ENCODE assay signal across 8 cellular contexts in genomic region chr13:80340643-80341097, GRCh38. TPM values are rescaled to one million over a fixed set of nuclear protein-coding genes. Genes with fewer than 3 reads are reported as not detected.
A peak's percentile ranks its signal among the peaks of the same experiment; 100 is the strongest.
DNase-seq lines count a peak whose midpoint lies in the region; TF ChIP-seq lines count a peak whose summit lies in the region.

No MANE protein-coding gene starts in this region.

- POLR2A ChIA-PET in HEK293 (lab: Yijun Ruan, JAX), result interaction anchor here (0.8 to 1.5 kb wide), 13 partner anchors 12 to 662 kb away, joined by 3 to 15 read pairs (median 4); no protein-coding TSS in a partner anchor

- H3K27me3 ChIP-seq in mammary epithelial cell (ENCODE audit: insufficient read depth, low read length), result no peaks in the 10 kb centered on the region

- H3K4me1 ChIP-seq in HEK293 (ENCODE audit: control insufficient read depth, insufficient read depth, low read length) (no peaks in the 10 kb centered on the region), mammary epithelial cell (ENCODE audit: insufficient read depth, low read length) (peaks cover 12% of the 10 kb centered on the region), mesodermal cell (ENCODE audit: control insufficient read depth, insufficient read depth, low read length, poor library complexity, severe bottlenecking) (peaks cover 13% of the 10 kb centered on the region), urinary bladder (ENCODE audit: insufficient read depth) (no peaks in the 10 kb centered on the region)

- H2AFZ ChIP-seq in mammary epithelial cell (ENCODE audit: low read depth, low read length), result peak overlapping the region; percentile 35

- no peak for TF ChIP-seq CTCF in HEK293 (tag by site-specific recombination; IDR thresholded peaks at IDR 0.05)
- TF ChIP-seq CTCF in mammary epithelial cell (conservative IDR thresholded peaks at IDR 0.05 in 1 of 2, IDR thresholded peaks at IDR 0.05 in 1 of 2; ENCODE audit: extremely low read depth in 1 of 2, insufficient read depth in 1 of 2, low read depth in 1 of 2, low read length in 2 of 2), result no peak

- H3K4me2 ChIP-seq in mammary epithelial cell (ENCODE audit: insufficient read depth, low read depth, low read length), result peak overlapping the region; percentile 82

- H3K9ac ChIP-seq in mammary epithelial cell (ENCODE audit: insufficient read depth, low read length), result peak overlapping the region; percentile 97

- intact Hi-C loops in mammary epithelial cell (cut with micrococcal nuclease), result loop anchor here (1.0 to 5.0 kb wide), 5 partner anchors 300 to 918 kb away; no protein-coding TSS in a partner anchor

- under 1% methylated on average over 18 of the region's 44 CpGs for WGBS in mammary epithelial cell (ENCODE audit: low coverage, missing lambda C conversion rate)
- 0 to 2% methylated on average over 12 to 29 of the region's 44 CpGs for WGBS in mesodermal cell (ENCODE audit: insufficient coverage in 2 of 2), 2 experiments
- under 1% methylated on average over 43 of the region's 44 CpGs for WGBS in urinary bladder

- H4K20me1 ChIP-seq in mammary epithelial cell (ENCODE audit: insufficient read depth, low read length), result no peaks in the 10 kb centered on the region

- CTCF ChIA-PET in HEK293 (lab: Yijun Ruan, JAX), result interaction anchor here (0.7 to 1.3 kb wide), 4 partner anchors 10 to 661 kb away, joined by 3 to 4 read pairs (median 4); no protein-coding TSS in a partner anchor
- CTCF ChIA-PET in mammary epithelial cell (lab: Charles Lee; ENCODE audit: low non-redundant PET), result interaction anchor here (1.0 kb wide), 2 partner anchors 108 to 662 kb away, joined by 3 to 4 read pairs; no protein-coding TSS in a partner anchor

- in situ Hi-C loops in mammary epithelial cell (cut with MboI; ENCODE audit: low sequenced_read_pairs in 2 of 2), result loop anchor here (25.0 kb wide), 2 partner anchors 303 to 653 kb away; no protein-coding TSS in a partner anchor

- H3K36me3 ChIP-seq in HEK293 (ENCODE audit: control insufficient read depth in 2 of 2, insufficient read depth in 1 of 2, low read length in 2 of 2) (peaks cover 0 to 18% of the 10 kb centered on the region in 2 experiments; a peak in 1 of 3 replicates), mammary epithelial cell (ENCODE audit: insufficient read depth, low read length) (peaks cover 5% of the 10 kb centered on the region), mesodermal cell (ENCODE audit: control insufficient read depth, insufficient read depth, low read length) (peaks cover 38% of the 10 kb centered on the region), urinary bladder (ENCODE audit: insufficient read depth) (no peaks in the 10 kb centered on the region)

- peaks cover 52% of the 10 kb centered on the region for H3K79me2 ChIP-seq in mammary epithelial cell (ENCODE audit: insufficient read depth, low read length)

- BruUV-seq in mammary epithelial cell (replicated peaks; lab: Mats Ljungman, UMichigan), result TSS peak; percentile 24

- H3K9me3 ChIP-seq in HEK293 (ENCODE audit: control insufficient read depth, insufficient read depth, low read depth, low read length) (no peaks in the 10 kb centered on the region), mammary epithelial cell (replicated peaks; ENCODE audit: insufficient read depth, low read length) (no peaks in the 10 kb centered on the region), mesodermal cell (ENCODE audit: control insufficient read depth, low read length) (no peaks in the 10 kb centered on the region)

- DNase-seq in SKM-1 treated with dmso at 0.1 percent for 144 hours (lab: John Stamatoyannopoulos, UW; ENCODE audit: unreplicated experiment) (peak; percentile 61), SKM-1 (lab: John Stamatoyannopoulos, UW; ENCODE audit: unreplicated experiment) (no peak), NCI-H2227 (lab: John Stamatoyannopoulos, UW; ENCODE audit: unreplicated experiment) (peak; percentile 62), mammary epithelial cell (no peak)
- DNase-seq in central memory CD4-positive, alpha-beta T cell, result no peak

- peak overlapping the region; percentile 98 for H3K4me3 ChIP-seq in HEK293 (ENCODE audit: low read depth, low read length)
- H3K4me3 ChIP-seq in mammary epithelial cell (replicated peaks in 1 of 3; ENCODE audit: insufficient read depth in 1 of 3, low read depth in 2 of 3, low read length in 3 of 3), result peak overlapping the region; percentile 89 to 95 (median 90)
- peak overlapping the region; percentile 100 for H3K4me3 ChIP-seq in mesodermal cell (ENCODE audit: extremely low read depth, insufficient read depth, low read length, poor library complexity, severe bottlenecking)
- peak overlapping the region; percentile 89 for H3K4me3 ChIP-seq in urinary bladder (ENCODE audit: low read depth, low read length)

- H3K27ac ChIP-seq in HEK293 (ENCODE audit: extremely low read depth, low read depth, low read length) (peak overlapping the region; percentile 96), mammary epithelial cell (ENCODE audit: insufficient read depth, low read depth, low read length) (peak overlapping the region; percentile 94), mesodermal cell (ENCODE audit: low read depth, low read length, severe bottlenecking) (peak overlapping the region; percentile 99), urinary bladder (ENCODE audit: low read depth) (peak overlapping the region; percentile 95)

- dilution Hi-C loops in mammary epithelial cell (cut with HindIII; ENCODE audit: low sequenced_read_pairs), result no loop called here

TF ChIP-seq in HEK293, 187 proteins besides CTCF, POLR2A, EP300 and RAD21:
- TF ChIP-seq GLI4 (tag by site-specific recombination; IDR thresholded peaks at IDR 0.05), result no peak
- 0 out of 2 replicates have a peak, but pooled peaks have one; percentile 15 for TF ChIP-seq PRDM1 (tag by site-specific recombination; IDR thresholded peaks at IDR 0.05)
- TF ChIP-seq ZFP37 (tag by site-specific recombination; IDR thresholded peaks at IDR 0.05), result no peak
- TF ChIP-seq ZNF335 (tag by site-specific recombination; conservative IDR thresholded peaks at IDR 0.05), result 0 out of 2 replicates have a peak, but pooled peaks have one; percentile 16
- TF ChIP-seq ZBTB26 (tag by site-specific recombination; optimal IDR thresholded peaks at IDR 0.05), result peak; percentile 25
- TF ChIP-seq, protein P1, sequence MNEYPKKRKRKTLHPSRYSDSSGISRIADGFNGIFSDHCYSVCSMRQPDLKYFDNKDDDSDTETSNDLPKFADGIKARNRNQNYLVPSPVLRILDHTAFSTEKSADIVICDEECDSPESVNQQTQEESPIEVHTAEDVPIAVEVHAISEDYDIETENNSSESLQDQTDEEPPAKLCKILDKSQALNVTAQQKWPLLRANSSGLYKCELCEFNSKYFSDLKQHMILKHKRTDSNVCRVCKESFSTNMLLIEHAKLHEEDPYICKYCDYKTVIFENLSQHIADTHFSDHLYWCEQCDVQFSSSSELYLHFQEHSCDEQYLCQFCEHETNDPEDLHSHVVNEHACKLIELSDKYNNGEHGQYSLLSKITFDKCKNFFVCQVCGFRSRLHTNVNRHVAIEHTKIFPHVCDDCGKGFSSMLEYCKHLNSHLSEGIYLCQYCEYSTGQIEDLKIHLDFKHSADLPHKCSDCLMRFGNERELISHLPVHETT (tag by site-specific recombination; IDR thresholded peaks at IDR 0.05), result no peak
- no peak for TF ChIP-seq TRIM28 (IDR thresholded peaks at IDR 0.05; ENCODE audit: borderline replicate concordance, low read length)
TF ChIP-seq in HEK293: peak in this region for 3.

RNA-seq across cellular contexts. Expression of gene SPRY2, which starts 0.3 kb away (rescaled TPM):
- total RNA-seq in mammary epithelial cell, result 10 to 100 TPM; 14.8 to 59.4 TPM
- 55.0 TPM for polyA plus RNA-seq in mammary epithelial cell
- 64.8 TPM for polyA minus RNA-seq in mammary epithelial cell
- polyA plus RNA-seq in mesodermal cell (2013, experiment 1 of 2), result 118 TPM
- 99.3 TPM for polyA plus RNA-seq in mesodermal cell (2013, experiment 2 of 2)
- 34.9 TPM for total RNA-seq in urinary bladder
- polyA plus RNA-seq in urinary bladder, result 54.5 TPM

Comparison
In these comparisons a context has a peak if more than half of its experiments do, and no peak if none do; other contexts are left out.
1. DNase-seq: peak in SKM-1 treated with dmso at 0.1 percent for 144 hours (single experiment) and NCI-H2227 (single experiment); none in SKM-1 (single experiment), mammary epithelial cell (single experiment) and central memory CD4-positive, alpha-beta T cell (single experiment).
2. Peak in every context shown above with its lines, with median percentiles within 50 percentile points of each other: H3K27ac ChIP-seq and H3K4me3 ChIP-seq.